8 cellular contexts compared by ENCODE assay signal in genomic region chr20:49938173-49939163, GRCh38. TPM values are rescaled to one million over a fixed set of nuclear protein-coding genes. Genes with fewer than 3 reads are reported as not detected.
DNase-seq lines count a peak whose midpoint lies in the region; ATAC-seq, FAIRE-seq and TF ChIP-seq lines count a peak whose summit lies in the region.

No MANE protein-coding gene starts in this region.

- H3K4me3 Mint-ChIP-seq in activated T-cell treated with anti-CD3 and anti-CD28 coated beads, Interleukin-2, amount 50 U/mL, for 72 hours, result peak overlapping the region; percentile 93 to 99
- peak overlapping the region; percentile 96 for H3K4me3 Mint-ChIP-seq in astrocyte (ENCODE audit: unreplicated experiment)

- peaks cover 43% of the 10 kb centered on the region for H3K4me1 Mint-ChIP-seq in activated T-cell treated with anti-CD3 and anti-CD28 coated beads, Interleukin-2, amount 50 U/mL, for 72 hours (ENCODE audit: low read depth)
- H3K4me1 Mint-ChIP-seq in astrocyte (ENCODE audit: low read depth, unreplicated experiment), result peaks cover 18% of the 10 kb centered on the region

- H3K36me3 ChIP-seq in astrocyte (ENCODE audit: insufficient read depth, low read length) (peaks cover 16% of the 10 kb centered on the region), HepG2 (replicated peaks in 1 of 2; ENCODE audit: control insufficient read depth in 1 of 2, insufficient read depth in 2 of 2, low read length in 2 of 2) (peaks cover 20 to 39% of the 10 kb centered on the region in 2 experiments), tibial artery (peaks cover 0 to 28% (median 22%) of the 10 kb centered on the region in 3 donors), upper lobe of right lung (peaks cover 43% of the 10 kb centered on the region)

- in situ Hi-C loops in HepG2 (cut with HindIII; ENCODE audit: extremely low pct_ligation_motif_present, low pct_unique_long_range_greater_than_20kb), result no loop called here

- H3K9me3 ChIP-seq in astrocyte (ENCODE audit: insufficient read depth, low read depth, low read length), result no peaks in the 10 kb centered on the region
- no peaks in the 10 kb centered on the region for H3K9me3 ChIP-seq in HepG2 (ENCODE audit: low read length)
- H3K9me3 ChIP-seq in tibial artery, result no peaks in the 10 kb centered on the region
- H3K9me3 ChIP-seq in upper lobe of right lung, result no peaks in the 10 kb centered on the region

- no peak for TF ChIP-seq POLR2A in HepG2 (IDR thresholded peaks at IDR 0.05; ENCODE audit: insufficient read depth in 1 of 2, low read depth in 2 of 2, low read length in 2 of 2)

- H2AFZ ChIP-seq in astrocyte (ENCODE audit: low read depth, low read length) (no peak overlapping the region), HepG2 (ENCODE audit: low read length) (no peak overlapping the region)

- 82% methylated on average over 12 of the region's 12 CpGs for WGBS in HepG2 (ENCODE audit: low lambda C conversion rate)

- no peak for TF ChIP-seq RAD21 in HepG2 (CRISPR knock-in tag; IDR thresholded peaks at IDR 0.05)

- TF ChIP-seq CTCF in astrocyte (IDR thresholded peaks at IDR 0.05; ENCODE audit: insufficient read depth, low read depth, low read length) (no peak), HepG2 (CRISPR knock-in tag; IDR thresholded peaks at IDR 0.05) (no peak), tibial artery (IDR thresholded peaks at IDR 0.05) (no peak), upper lobe of right lung (IDR thresholded peaks at IDR 0.05) (no peak)

- FAIRE-seq in astrocyte (lab: Jason Lieb, UNC), result no peak
- FAIRE-seq in HepG2 (lab: Jason Lieb, UNC), result no peak

- H3K4me2 ChIP-seq in astrocyte (ENCODE audit: low read length) (peak overlapping the region; percentile 98), HepG2 (ENCODE audit: low read depth, low read length) (peak overlapping the region; percentile 98)

- DNase-seq in activated T-cell treated with anti-CD3 and anti-CD28 coated beads, Interleukin-2, amount 50 U/mL, for 72 hours, result no peak
- DNase-seq in activated T-cell treated with anti-CD3 and anti-CD28 coated beads for 4 hours, result no peak
- DNase-seq in astrocyte (ENCODE audit: low read depth), result peak; percentile 55
- DNase-seq in HepG2 (ENCODE audit: low spot score), result no peak
- peak; percentile 43 to 64 for DNase-seq in tibial artery
- DNase-seq in upper lobe of right lung, result no peak
- no peak for DNase-seq in NCI-H187 treated with DMSO at 0.1 percent for 48 hours (lab: John Stamatoyannopoulos, UW)

- no peaks in the 10 kb centered on the region for H3K9me3 Mint-ChIP-seq in activated T-cell treated with anti-CD3 and anti-CD28 coated beads, Interleukin-2, amount 50 U/mL, for 72 hours
- no peaks in the 10 kb centered on the region for H3K9me3 Mint-ChIP-seq in astrocyte (ENCODE audit: unreplicated experiment)

- H4K20me1 ChIP-seq in astrocyte (ENCODE audit: insufficient read depth, low read length) (peaks cover 55% of the 10 kb centered on the region), HepG2 (ENCODE audit: insufficient read depth, low read length) (peaks cover 36% of the 10 kb centered on the region)

- H3K79me2 ChIP-seq in astrocyte (ENCODE audit: insufficient read depth, low read length) (peaks cover 73% of the 10 kb centered on the region), HepG2 (ENCODE audit: insufficient read depth, low read length) (peaks cover 70% of the 10 kb centered on the region)

- H3K36me3 Mint-ChIP-seq in activated T-cell treated with anti-CD3 and anti-CD28 coated beads, Interleukin-2, amount 50 U/mL, for 72 hours (ENCODE audit: insufficient read depth in 2 of 2), result peaks cover 5 to 12% of the 10 kb centered on the region in 2 donors
- peaks cover 11% of the 10 kb centered on the region for H3K36me3 Mint-ChIP-seq in astrocyte (ENCODE audit: low read depth, unreplicated experiment)

- ATAC-seq in activated T-cell treated with anti-CD3 and anti-CD28 coated beads, Interleukin-2, amount 50 U/mL, for 72 hours (replicated peaks in 1 of 2), result no peak
- ATAC-seq in HepG2, result no peak
- no peak for ATAC-seq in upper lobe of right lung
- no peak for ATAC-seq in GM21515 (IDR thresholded peaks at IDR 0.05; ENCODE audit: unreplicated experiment)

- H3K27ac ChIP-seq in astrocyte (ENCODE audit: low read depth, low read length) (no peak overlapping the region), HepG2 (ENCODE audit: extremely low read length, insufficient read depth, low read length) (peak overlapping the region; percentile 78), tibial artery (no peak overlapping the region), upper lobe of right lung (no peak overlapping the region)

- POLR2A ChIA-PET in HepG2 (lab: Yijun Ruan, JAX), result interaction anchor here (0.6 to 3.2 kb wide), 8 partner anchors 8 to 850 kb away, joined by 3 to 24 read pairs (median 4); no protein-coding TSS in a partner anchor

- H3K4me3 ChIP-seq in astrocyte (ENCODE audit: insufficient read depth, low read depth, low read length) (peak overlapping the region; percentile 95), HepG2 (replicated peaks in 1 of 3; ENCODE audit: insufficient read depth in 1 of 3, low read depth in 2 of 3, low read length in 3 of 3) (peak overlapping the region; percentile 80 to 99 (median 99)), tibial artery (peak overlapping the region in 1 of 2 donors; percentile 87), upper lobe of right lung (no peak overlapping the region)

- peak overlapping the region; percentile 89 for H3K27ac Mint-ChIP-seq in activated T-cell treated with anti-CD3 and anti-CD28 coated beads, Interleukin-2, amount 50 U/mL, for 72 hours
- H3K27ac Mint-ChIP-seq in astrocyte (ENCODE audit: unreplicated experiment), result peak overlapping the region; percentile 75

- TF ChIP-seq EP300 in HepG2 (IDR thresholded peaks at IDR 0.05; ENCODE audit: low read depth in 2 of 2, low read length in 2 of 2) (no peak), HepG2 (CRISPR knock-in tag; IDR thresholded peaks at IDR 0.05; ENCODE audit: borderline replicate concordance) (no peak)

- peak overlapping the region; percentile 98 for H3K9ac ChIP-seq in astrocyte (ENCODE audit: low read length)
- peak overlapping the region; percentile 97; the same call in 1 of the 2 replicates for H3K9ac ChIP-seq in HepG2 (ENCODE audit: insufficient read depth, low read depth, low read length)

- H3K4me1 ChIP-seq in astrocyte (ENCODE audit: insufficient read depth, low read length) (peaks cover 22% of the 10 kb centered on the region), HepG2 (ENCODE audit: insufficient read depth, low read length) (peaks cover 83% of the 10 kb centered on the region), tibial artery (peaks cover 0 to 37% (median 31%) of the 10 kb centered on the region in 4 donors), upper lobe of right lung (peaks cover 31% of the 10 kb centered on the region)

- H3K27me3 Mint-ChIP-seq in activated T-cell treated with anti-CD3 and anti-CD28 coated beads, Interleukin-2, amount 50 U/mL, for 72 hours (ENCODE audit: low read depth), result no peaks in the 10 kb centered on the region
- H3K27me3 Mint-ChIP-seq in astrocyte (ENCODE audit: low read depth, unreplicated experiment), result no peaks in the 10 kb centered on the region

- BruUV-seq in HepG2 (replicated peaks; lab: Mats Ljungman, UMichigan), result no TSS peak

- intact Hi-C loops in HepG2 (cut with micrococcal nuclease; ENCODE audit: unreplicated experiment), result no loop called here
- intact Hi-C loops in tibial artery (cut with DNase I; ENCODE audit: low total_unique reads), result no loop called here
- intact Hi-C loops in upper lobe of right lung (cut with DNase I), result no loop called here

- CTCF ChIA-PET in HepG2 (lab: Yijun Ruan, JAX; ENCODE audit: low intra/inter-chr PET ratio, low total read pairs), result no interaction called here

- H3K27me3 ChIP-seq in astrocyte (ENCODE audit: insufficient read depth, low read length) (no peaks in the 10 kb centered on the region), HepG2 (ENCODE audit: control insufficient read depth in 1 of 2, insufficient read depth in 2 of 2, low read length in 2 of 2) (no peaks in the 10 kb centered on the region; a peak in 2 of 5 replicates), tibial artery (no peaks in the 10 kb centered on the region), upper lobe of right lung (no peaks in the 10 kb centered on the region)

RNA-seq across cellular contexts. Expression of gene RNF114, which starts 2.3 kb away (rescaled TPM):
- total RNA-seq in activated T-cell treated with anti-CD3 and anti-CD28 coated beads, Interleukin-2, amount 50 U/mL, for 72 hours, result 100 to 1,000 TPM in 1 of 2 donors, 10 to 100 TPM in 1; 99.2 to 113 TPM
- total RNA-seq in astrocyte (59.4 and 62.7 TPM in 2 replicates), HepG2 (2016; rRNA removed; fragmentation: Illumina TruSeq; extraction: Trizol) (119 and 137 TPM in 2 replicates), upper lobe of right lung (74.7 TPM)
- total RNA-seq in HepG2 (2016; cell fraction: cytosol; rRNA removed; fragmentation: Illumina TruSeq; extraction: Trizol; ENCODE audit: low read depth), result 20.7 and 21.9 TPM in 2 replicates
- 117 and 134 TPM in 2 replicates for total RNA-seq in HepG2 (2016; cell fraction: insoluble cytoplasmic fraction; rRNA removed; fragmentation: Illumina TruSeq; extraction: Trizol)
- 58.2 and 60.7 TPM in 2 replicates for total RNA-seq in HepG2 (2016; cell fraction: membrane; rRNA removed; fragmentation: Illumina TruSeq; extraction: Trizol)
- total RNA-seq in HepG2 (2016; cell fraction: nucleus; rRNA removed; fragmentation: Illumina TruSeq; extraction: Trizol), result 54.0 and 64.8 TPM in 2 replicates
- polyA plus RNA-seq in HepG2 (2011; rRNA removed), result 120 and 126 TPM in 2 replicates
- polyA plus RNA-seq in HepG2 (2011; cell fraction: cytosol; rRNA removed), result 177 and 201 TPM in 2 replicates
- polyA plus RNA-seq in HepG2 (2011; cell fraction: nucleus; rRNA removed), result 108 and 112 TPM in 2 replicates
- 108 and 111 TPM in 2 replicates for polyA plus RNA-seq in HepG2 (2012)
- 27.1 and 29.4 TPM in 2 replicates for polyA plus RNA-seq in HepG2 (2016; cell fraction: cytosol; fragmentation: Illumina TruSeq; extraction: Trizol; ENCODE audit: low read depth)
- 140 and 169 TPM in 2 replicates for polyA plus RNA-seq in HepG2 (2016; cell fraction: insoluble cytoplasmic fraction; fragmentation: Illumina TruSeq; extraction: Trizol; ENCODE audit: low read depth)
- polyA plus RNA-seq in HepG2 (2016; cell fraction: membrane; fragmentation: Illumina TruSeq; extraction: Trizol; ENCODE audit: low read depth), result 33.3 and 36.2 TPM in 2 replicates
- polyA plus RNA-seq in HepG2 (2016; cell fraction: nucleus; fragmentation: Illumina TruSeq; extraction: Trizol; ENCODE audit: insufficient read depth, low read depth), result 104 and 116 TPM in 2 replicates
- polyA minus RNA-seq in HepG2 (2011; rRNA and poly(A)+ RNA removed; ENCODE audit: low replicate concordance), result 71.3 and 124 TPM in 2 replicates
- 93.0 and 100 TPM in 2 replicates for polyA minus RNA-seq in HepG2 (2011; cell fraction: cytosol; rRNA and poly(A)+ RNA removed)
- polyA minus RNA-seq in HepG2 (2011; cell fraction: nucleus; rRNA and poly(A)+ RNA removed), result 73.1 and 76.2 TPM in 2 replicates

RNA-seq across cellular contexts. Expression of gene SPATA2, which starts 23.1 kb away (rescaled TPM):
- 10 to 100 TPM; 10.6 to 10.8 TPM for total RNA-seq in activated T-cell treated with anti-CD3 and anti-CD28 coated beads, Interleukin-2, amount 50 U/mL, for 72 hours
- total RNA-seq in astrocyte (7.2 and 7.3 TPM in 2 replicates), HepG2 (2016; rRNA removed; fragmentation: Illumina TruSeq; extraction: Trizol) (3.2 and 4.3 TPM in 2 replicates), upper lobe of right lung (8.7 TPM)
- total RNA-seq in HepG2 (2016; cell fraction: cytosol; rRNA removed; fragmentation: Illumina TruSeq; extraction: Trizol; ENCODE audit: low read depth), result 1.9 TPM in 2 replicates
- total RNA-seq in HepG2 (2016; cell fraction: insoluble cytoplasmic fraction; rRNA removed; fragmentation: Illumina TruSeq; extraction: Trizol), result 3.3 and 3.4 TPM in 2 replicates
- total RNA-seq in HepG2 (2016; cell fraction: membrane; rRNA removed; fragmentation: Illumina TruSeq; extraction: Trizol), result 5.6 and 6.9 TPM in 2 replicates
- 3.5 and 4.4 TPM in 2 replicates for total RNA-seq in HepG2 (2016; cell fraction: nucleus; rRNA removed; fragmentation: Illumina TruSeq; extraction: Trizol)
- polyA plus RNA-seq in HepG2 (2011; rRNA removed), result 8.7 and 9.5 TPM in 2 replicates
- 6.2 and 6.7 TPM in 2 replicates for polyA plus RNA-seq in HepG2 (2011; cell fraction: cytosol; rRNA removed)
- 9.5 and 9.7 TPM in 2 replicates for polyA plus RNA-seq in HepG2 (2011; cell fraction: nucleus; rRNA removed)
- polyA plus RNA-seq in HepG2 (2012), result 7.5 and 8.6 TPM in 2 replicates
- 2.9 and 3.5 TPM in 2 replicates for polyA plus RNA-seq in HepG2 (2016; cell fraction: cytosol; fragmentation: Illumina TruSeq; extraction: Trizol; ENCODE audit: low read depth)
- polyA plus RNA-seq in HepG2 (2016; cell fraction: insoluble cytoplasmic fraction; fragmentation: Illumina TruSeq; extraction: Trizol; ENCODE audit: low read depth), result 8.7 and 11.5 TPM in 2 replicates
- polyA plus RNA-seq in HepG2 (2016; cell fraction: membrane; fragmentation: Illumina TruSeq; extraction: Trizol; ENCODE audit: low read depth), result 9.3 and 9.7 TPM in 2 replicates
- 11.3 and 13.5 TPM in 2 replicates for polyA plus RNA-seq in HepG2 (2016; cell fraction: nucleus; fragmentation: Illumina TruSeq; extraction: Trizol; ENCODE audit: insufficient read depth, low read depth)
- 11.4 and 11.8 TPM in 2 replicates for polyA minus RNA-seq in HepG2 (2011; rRNA and poly(A)+ RNA removed; ENCODE audit: low replicate concordance)
- 6.0 and 6.9 TPM in 2 replicates for polyA minus RNA-seq in HepG2 (2011; cell fraction: cytosol; rRNA and poly(A)+ RNA removed)
- polyA minus RNA-seq in HepG2 (2011; cell fraction: nucleus; rRNA and poly(A)+ RNA removed), result 5.5 and 6.7 TPM in 2 replicates

RNA-seq across cellular contexts. Expression of gene SNAI1, which starts 44.3 kb away (rescaled TPM):
- total RNA-seq in activated T-cell treated with anti-CD3 and anti-CD28 coated beads, Interleukin-2, amount 50 U/mL, for 72 hours, result 1 to 10 TPM; 1.3 TPM
- 9.1 and 9.5 TPM in 2 replicates for total RNA-seq in astrocyte
- 1.3 and 1.4 TPM in 2 replicates for total RNA-seq in HepG2 (2016; rRNA removed; fragmentation: Illumina TruSeq; extraction: Trizol)
- 0.35 and 0.40 TPM in 2 replicates for total RNA-seq in HepG2 (2016; cell fraction: cytosol; rRNA removed; fragmentation: Illumina TruSeq; extraction: Trizol; ENCODE audit: low read depth)
- total RNA-seq in HepG2 (2016; cell fraction: insoluble cytoplasmic fraction; rRNA removed; fragmentation: Illumina TruSeq; extraction: Trizol), result 1.1 and 1.4 TPM in 2 replicates
- 0.68 and 1.4 TPM in 2 replicates for total RNA-seq in HepG2 (2016; cell fraction: membrane; rRNA removed; fragmentation: Illumina TruSeq; extraction: Trizol)
- 1.4 and 2.3 TPM in 2 replicates for total RNA-seq in HepG2 (2016; cell fraction: nucleus; rRNA removed; fragmentation: Illumina TruSeq; extraction: Trizol)
- 1.3 and 1.5 TPM in 2 replicates for polyA plus RNA-seq in HepG2 (2011; rRNA removed)
- 0.35 and 0.76 TPM in 2 replicates for polyA plus RNA-seq in HepG2 (2011; cell fraction: cytosol; rRNA removed)
- polyA plus RNA-seq in HepG2 (2011; cell fraction: nucleus; rRNA removed), result 3.0 and 3.7 TPM in 2 replicates
- polyA plus RNA-seq in HepG2 (2012), result 1.5 and 1.6 TPM in 2 replicates
- 0.55 and 0.59 TPM in 2 replicates for polyA plus RNA-seq in HepG2 (2016; cell fraction: cytosol; fragmentation: Illumina TruSeq; extraction: Trizol; ENCODE audit: low read depth)
- polyA plus RNA-seq in HepG2 (2016; cell fraction: insoluble cytoplasmic fraction; fragmentation: Illumina TruSeq; extraction: Trizol; ENCODE audit: low read depth), result 2.2 and 3.6 TPM in 2 replicates
- polyA plus RNA-seq in HepG2 (2016; cell fraction: membrane; fragmentation: Illumina TruSeq; extraction: Trizol; ENCODE audit: low read depth), result 0.93 and 1.2 TPM in 2 replicates
- 3.5 and 4.2 TPM in 2 replicates for polyA plus RNA-seq in HepG2 (2016; cell fraction: nucleus; fragmentation: Illumina TruSeq; extraction: Trizol; ENCODE audit: insufficient read depth, low read depth)
- 1.4 and 7.4 TPM in 2 replicates for polyA minus RNA-seq in HepG2 (2011; rRNA and poly(A)+ RNA removed; ENCODE audit: low replicate concordance)
- 0.40 and 0.79 TPM in 2 replicates for polyA minus RNA-seq in HepG2 (2011; cell fraction: cytosol; rRNA and poly(A)+ RNA removed)
- polyA minus RNA-seq in HepG2 (2011; cell fraction: nucleus; rRNA and poly(A)+ RNA removed), result 0.77 and 1.6 TPM in 2 replicates
- 10.6 TPM for total RNA-seq in upper lobe of right lung

Comparison
In these comparisons a context has a peak if more than half of its experiments do, and no peak if none do; other contexts are left out.
1. DNase-seq: peak in astrocyte (single experiment) and tibial artery (2 of 2); none in activated T-cell treated with anti-CD3 and anti-CD28 coated beads, Interleukin-2, amount 50 U/mL, for 72 hours (0 of 2), activated T-cell treated with anti-CD3 and anti-CD28 coated beads for 4 hours (single experiment), HepG2 (single experiment), upper lobe of right lung (single experiment) and NCI-H187 treated with DMSO at 0.1 percent for 48 hours (single experiment).